1 cellular context compared by ENCODE assay signal in the genomic region with DNA sequence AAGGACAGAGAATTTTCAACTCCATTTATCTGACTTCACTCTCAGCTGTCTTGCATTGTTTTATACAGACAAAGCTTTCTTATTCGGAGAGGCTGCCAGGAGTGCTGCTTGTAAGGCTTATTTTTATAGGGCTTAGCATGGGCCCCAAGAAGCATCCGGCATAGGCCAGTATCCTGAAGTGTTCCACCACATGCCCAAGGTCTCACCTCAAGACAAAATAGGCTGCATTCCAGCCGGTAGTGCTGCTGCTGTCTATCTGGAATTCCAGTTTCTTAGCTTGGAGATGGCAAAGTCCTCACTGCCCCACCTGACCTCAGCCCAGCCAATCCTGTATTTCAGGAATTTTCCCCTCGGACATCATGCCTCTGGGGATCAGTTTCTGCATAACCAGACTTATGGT.
TF ChIP-seq lines count a peak whose summit lies in the region.

No MANE protein-coding gene starts in this region.

TF ChIP-seq in GM23338, 12 proteins besides CTCF, POLR2A, EP300 and RAD21:
- TF ChIP-seq, protein P1, sequence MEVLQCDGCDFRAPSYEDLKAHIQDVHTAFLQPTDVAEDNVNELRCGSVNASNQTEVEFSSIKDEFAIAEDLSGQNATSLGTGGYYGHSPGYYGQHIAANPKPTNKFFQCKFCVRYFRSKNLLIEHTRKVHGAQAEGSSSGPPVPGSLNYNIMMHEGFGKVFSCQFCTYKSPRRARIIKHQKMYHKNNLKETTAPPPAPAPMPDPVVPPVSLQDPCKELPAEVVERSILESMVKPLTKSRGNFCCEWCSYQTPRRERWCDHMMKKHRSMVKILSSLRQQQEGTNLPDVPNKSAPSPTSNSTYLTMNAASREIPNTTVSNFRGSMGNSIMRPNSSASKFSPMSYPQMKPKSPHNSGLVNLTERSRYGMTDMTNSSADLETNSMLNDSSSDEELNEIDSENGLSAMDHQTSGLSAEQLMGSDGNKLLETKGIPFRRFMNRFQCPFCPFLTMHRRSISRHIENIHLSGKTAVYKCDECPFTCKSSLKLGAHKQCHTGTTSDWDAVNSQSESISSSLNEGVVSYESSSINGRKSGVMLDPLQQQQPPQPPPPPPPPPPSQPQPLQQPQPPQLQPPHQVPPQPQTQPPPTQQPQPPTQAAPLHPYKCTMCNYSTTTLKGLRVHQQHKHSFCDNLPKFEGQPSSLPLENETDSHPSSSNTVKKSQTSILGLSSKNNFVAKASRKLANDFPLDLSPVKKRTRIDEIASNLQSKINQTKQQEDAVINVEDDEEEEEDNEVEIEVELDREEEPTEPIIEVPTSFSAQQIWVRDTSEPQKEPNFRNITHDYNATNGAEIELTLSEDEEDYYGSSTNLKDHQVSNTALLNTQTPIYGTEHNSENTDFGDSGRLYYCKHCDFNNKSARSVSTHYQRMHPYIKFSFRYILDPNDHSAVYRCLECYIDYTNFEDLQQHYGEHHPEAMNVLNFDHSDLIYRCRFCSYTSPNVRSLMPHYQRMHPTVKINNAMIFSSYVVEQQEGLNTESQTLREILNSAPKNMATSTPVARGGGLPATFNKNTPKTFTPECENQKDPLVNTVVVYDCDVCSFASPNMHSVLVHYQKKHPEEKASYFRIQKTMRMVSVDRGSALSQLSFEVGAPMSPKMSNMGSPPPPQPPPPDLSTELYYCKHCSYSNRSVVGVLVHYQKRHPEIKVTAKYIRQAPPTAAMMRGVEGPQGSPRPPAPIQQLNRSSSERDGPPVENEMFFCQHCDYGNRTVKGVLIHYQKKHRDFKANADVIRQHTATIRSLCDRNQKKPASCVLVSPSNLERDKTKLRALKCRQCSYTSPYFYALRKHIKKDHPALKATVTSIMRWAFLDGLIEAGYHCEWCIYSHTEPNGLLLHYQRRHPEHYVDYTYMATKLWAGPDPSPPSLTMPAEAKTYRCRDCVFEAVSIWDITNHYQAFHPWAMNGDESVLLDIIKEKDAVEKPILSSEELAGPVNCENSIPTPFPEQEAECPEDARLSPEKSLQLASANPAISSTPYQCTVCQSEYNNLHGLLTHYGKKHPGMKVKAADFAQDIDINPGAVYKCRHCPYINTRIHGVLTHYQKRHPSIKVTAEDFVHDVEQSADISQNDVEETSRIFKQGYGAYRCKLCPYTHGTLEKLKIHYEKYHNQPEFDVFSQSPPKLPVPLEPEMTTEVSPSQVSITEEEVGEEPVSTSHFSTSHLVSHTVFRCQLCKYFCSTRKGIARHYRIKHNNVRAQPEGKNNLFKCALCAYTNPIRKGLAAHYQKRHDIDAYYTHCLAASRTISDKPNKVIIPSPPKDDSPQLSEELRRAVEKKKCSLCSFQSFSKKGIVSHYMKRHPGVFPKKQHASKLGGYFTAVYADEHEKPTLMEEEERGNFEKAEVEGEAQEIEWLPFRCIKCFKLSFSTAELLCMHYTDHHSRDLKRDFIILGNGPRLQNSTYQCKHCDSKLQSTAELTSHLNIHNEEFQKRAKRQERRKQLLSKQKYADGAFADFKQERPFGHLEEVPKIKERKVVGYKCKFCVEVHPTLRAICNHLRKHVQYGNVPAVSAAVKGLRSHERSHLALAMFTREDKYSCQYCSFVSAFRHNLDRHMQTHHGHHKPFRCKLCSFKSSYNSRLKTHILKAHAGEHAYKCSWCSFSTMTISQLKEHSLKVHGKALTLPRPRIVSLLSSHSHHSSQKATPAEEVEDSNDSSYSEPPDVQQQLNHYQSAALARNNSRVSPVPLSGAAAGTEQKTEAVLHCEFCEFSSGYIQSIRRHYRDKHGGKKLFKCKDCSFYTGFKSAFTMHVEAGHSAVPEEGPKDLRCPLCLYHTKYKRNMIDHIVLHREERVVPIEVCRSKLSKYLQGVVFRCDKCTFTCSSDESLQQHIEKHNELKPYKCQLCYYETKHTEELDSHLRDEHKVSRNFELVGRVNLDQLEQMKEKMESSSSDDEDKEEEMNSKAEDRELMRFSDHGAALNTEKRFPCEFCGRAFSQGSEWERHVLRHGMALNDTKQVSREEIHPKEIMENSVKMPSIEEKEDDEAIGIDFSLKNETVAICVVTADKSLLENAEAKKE (CRISPR knock-in tag; IDR thresholded peaks at IDR 0.05) = no peak
- TF ChIP-seq ZNF331 (CRISPR knock-in tag; IDR thresholded peaks at IDR 0.05; ENCODE audit: low read depth) = no peak
